ENCODE assay signal across 16 cellular contexts in genomic region chr17:81027591-81028505, GRCh38. TPM values are rescaled to one million over a fixed set of nuclear protein-coding genes. Genes with fewer than 3 reads are reported as not detected.
DNase-seq lines count a peak whose midpoint lies in the region; ATAC-seq lines count a peak whose summit lies in the region.
"Had no signal": no experiment of that assay in that cellular context is flagged by ENCODE, and none has a peak within 500 bp of the region (broad histone marks: within the 10 kb centered on the region; RNA-seq: fewer than 3 reads in every experiment).

No MANE protein-coding gene starts in this region.

- H3K9ac ChIP-seq in NT2/D1 (ENCODE audit: insufficient read length, low read depth) (peak overlapping the region; percentile 17), mesendoderm (ENCODE audit: low read length) (no peak overlapping the region)

- H3K4me3 ChIP-seq in NT2/D1 (ENCODE audit: insufficient read length, low read depth) (no peak overlapping the region), mesendoderm (ENCODE audit: low read length) (no peak overlapping the region)

- H3K27me3 ChIP-seq in NT2/D1 (ENCODE audit: insufficient read depth, insufficient read length), result peaks cover 10% of the 10 kb centered on the region
- H3K27me3 ChIP-seq in mesendoderm (ENCODE audit: insufficient read depth, low read length, poor library complexity), result no peaks in the 10 kb centered on the region

- H3K36me3 ChIP-seq in NT2/D1 (ENCODE audit: insufficient read depth, insufficient read length, low read length), result peaks cover 4% of the 10 kb centered on the region
- H3K36me3 ChIP-seq in mesendoderm (ENCODE audit: control insufficient read depth, insufficient read depth, low read length), result no peaks in the 10 kb centered on the region

- H3K4ac ChIP-seq in mesendoderm (ENCODE audit: low read depth, low read length), result no peak overlapping the region

- no peak overlapping the region for H3K56ac ChIP-seq in mesendoderm (ENCODE audit: low read length)

- H3K18ac ChIP-seq in mesendoderm (ENCODE audit: low read length), result no peak overlapping the region

- no peaks in the 10 kb centered on the region for H3K9me3 ChIP-seq in NT2/D1 (ENCODE audit: insufficient read depth, low read length)

- no peak overlapping the region for H3K27ac ChIP-seq in mesendoderm (ENCODE audit: low read depth, low read length)

- no peak for ATAC-seq in activated naive CD4-positive, alpha-beta T cell treated with anti-CD3 and anti-CD28 coated beads, Interleukin-2, amount 50 U/mL, for 72 hours
- no peak for ATAC-seq in HG02571 (IDR thresholded peaks at IDR 0.05; ENCODE audit: unreplicated experiment)
- ATAC-seq: left cardiac atrium had no signal

- no peak overlapping the region for H3K23ac ChIP-seq in mesendoderm (ENCODE audit: low read length)

- H2AK5ac ChIP-seq in mesendoderm (ENCODE audit: low read length), result no peak overlapping the region

- no peak overlapping the region for H2BK120ac ChIP-seq in mesendoderm (ENCODE audit: low read depth, low read length)

- DNase-seq in activated naive CD4-positive, alpha-beta T cell treated with Interleukin-2 at 50 U/mL for 16 hours, result peak; percentile 50
- DNase-seq in activated naive CD4-positive, alpha-beta T cell treated with anti-CD3 and anti-CD28 coated beads, Interleukin-2, amount 50 U/mL, for 72 hours (ENCODE audit: low spot score in 2 of 2), result no peak
- DNase-seq in NT2/D1 (ENCODE audit: low read depth, low spot score) (no peak), kidney tubule cell (ENCODE audit: low spot score) (peak; percentile 38), retina (no peak), mesendoderm (no peak)
- peak; percentile 46 to 52 for DNase-seq in stimulated activated CD8-positive, alpha-beta memory T cell treated with anti-CD3 and anti-CD28 coated beads, Interleukin-15, amount 100 ng/mL, for 4 hours (ENCODE audit: low read depth in 2 of 2)
- DNase-seq: activated CD4-positive, CD25-positive, alpha-beta regulatory T cell treated with anti-CD3 and anti-CD28 coated beads, Interleukin-2, amount 50 U/mL, for 72 hours; endodermal cell; left cardiac atrium; NCI-H1694 treated with DMSO at 0.1 percent for 48 hours; stimulated activated naive B cell treated with anti-CD40 and anti-IgM and Interleukin-4, amounts not matched to agents 10 μg/mL and 1 μg/mL and 100 μg/mL, for 72 hours had no signal

- H3K79me1 ChIP-seq in mesendoderm (ENCODE audit: low read length), result no peaks in the 10 kb centered on the region

- H3K4me1 ChIP-seq in NT2/D1 (ENCODE audit: insufficient read depth, insufficient read length) (peaks cover 17% of the 10 kb centered on the region), mesendoderm (ENCODE audit: control insufficient read depth, low read depth, low read length) (no peaks in the 10 kb centered on the region)

- no peak overlapping the region for H3K4me2 ChIP-seq in mesendoderm (ENCODE audit: low read length)

- no peaks in the 10 kb centered on the region for H3K79me2 ChIP-seq in mesendoderm (ENCODE audit: control insufficient read depth, insufficient read depth, low read length)

- H2BK15ac ChIP-seq in mesendoderm (replicated peaks; ENCODE audit: low read depth), result no peak overlapping the region

- no peak overlapping the region for H4K5ac ChIP-seq in mesendoderm (ENCODE audit: low read length)

- peaks cover 0 to 9% of the 10 kb centered on the region in 2 donors for H3K9me3 Mint-ChIP-seq in activated naive CD4-positive, alpha-beta T cell treated with anti-CD3 and anti-CD28 coated beads, Interleukin-2, amount 50 U/mL, for 72 hours
- H3K9me3 Mint-ChIP-seq: endodermal cell, IgD-negative memory B cell, nephron had no signal

- no peak overlapping the region for H2BK5ac ChIP-seq in mesendoderm (ENCODE audit: low read length)

- H3K36me3 Mint-ChIP-seq in activated naive CD4-positive, alpha-beta T cell treated with anti-CD3 and anti-CD28 coated beads, Interleukin-2, amount 50 U/mL, for 72 hours, result peaks cover 0 to 12% of the 10 kb centered on the region in 2 donors
- H3K36me3 Mint-ChIP-seq: IgD-negative memory B cell; stimulated activated naive B cell treated with anti-CD40 and anti-IgM and Interleukin-4, amounts not matched to agents 10 μg/mL and 1 μg/mL and 100 μg/mL, for 72 hours had no signal

- no CpG with 5 or more reads among the region's 37 CpGs for WGBS in mesendoderm (ENCODE audit: extremely low coverage, insufficient coverage, low lambda C conversion rate)

- no peak overlapping the region for H3K27ac Mint-ChIP-seq in activated naive CD4-positive, alpha-beta T cell treated with anti-CD3 and anti-CD28 coated beads, Interleukin-2, amount 50 U/mL, for 72 hours
- H3K27ac Mint-ChIP-seq: B cell; endodermal cell; IgD-negative memory B cell; stimulated activated naive B cell treated with anti-CD40 and anti-IgM and Interleukin-4, amounts not matched to agents 10 μg/mL and 1 μg/mL and 100 μg/mL, for 72 hours had no signal

- no peak overlapping the region for H4K8ac ChIP-seq in mesendoderm (ENCODE audit: low read depth, low read length)

RNA-seq across cellular contexts. Expression of gene BAIAP2, which starts 7.1 kb away (rescaled TPM):
- total RNA-seq in activated naive CD4-positive, alpha-beta T cell treated with anti-CD3 and anti-CD28 coated beads, Interleukin-2, amount 50 U/mL, for 72 hours, result 10 to 100 TPM in 1 of 2 donors, 1 to 10 TPM in 1; 6.2 to 13.2 TPM
- polyA plus RNA-seq in mesendoderm (2013, experiment 1 of 2), result 12.3 TPM
- 11.6 TPM for polyA plus RNA-seq in mesendoderm (2013, experiment 2 of 2)

RNA-seq across cellular contexts. Expression of gene CHMP6, which starts 36.2 kb away (rescaled TPM):
- 10 to 100 TPM in 1 of 2 donors, 1 to 10 TPM in 1; 9.7 to 18.5 TPM for total RNA-seq in activated naive CD4-positive, alpha-beta T cell treated with anti-CD3 and anti-CD28 coated beads, Interleukin-2, amount 50 U/mL, for 72 hours
- 11.6 TPM for polyA plus RNA-seq in mesendoderm (2013, experiment 1 of 2)
- polyA plus RNA-seq in mesendoderm (2013, experiment 2 of 2), result 11.8 TPM

Comparison
In these comparisons a context has a peak if more than half of its experiments do, and no peak if none do; other contexts are left out.
1. DNase-seq: peak in activated naive CD4-positive, alpha-beta T cell treated with Interleukin-2 at 50 U/mL for 16 hours (single experiment), kidney tubule cell (single experiment) and stimulated activated CD8-positive, alpha-beta memory T cell treated with anti-CD3 and anti-CD28 coated beads, Interleukin-15, amount 100 ng/mL, for 4 hours (2 of 2); none in activated naive CD4-positive, alpha-beta T cell treated with anti-CD3 and anti-CD28 coated beads, Interleukin-2, amount 50 U/mL, for 72 hours (0 of 2), NT2/D1 (single experiment), retina (single experiment) and mesendoderm (single experiment).